2 cellular contexts compared by ENCODE assay signal in the genomic region with DNA sequence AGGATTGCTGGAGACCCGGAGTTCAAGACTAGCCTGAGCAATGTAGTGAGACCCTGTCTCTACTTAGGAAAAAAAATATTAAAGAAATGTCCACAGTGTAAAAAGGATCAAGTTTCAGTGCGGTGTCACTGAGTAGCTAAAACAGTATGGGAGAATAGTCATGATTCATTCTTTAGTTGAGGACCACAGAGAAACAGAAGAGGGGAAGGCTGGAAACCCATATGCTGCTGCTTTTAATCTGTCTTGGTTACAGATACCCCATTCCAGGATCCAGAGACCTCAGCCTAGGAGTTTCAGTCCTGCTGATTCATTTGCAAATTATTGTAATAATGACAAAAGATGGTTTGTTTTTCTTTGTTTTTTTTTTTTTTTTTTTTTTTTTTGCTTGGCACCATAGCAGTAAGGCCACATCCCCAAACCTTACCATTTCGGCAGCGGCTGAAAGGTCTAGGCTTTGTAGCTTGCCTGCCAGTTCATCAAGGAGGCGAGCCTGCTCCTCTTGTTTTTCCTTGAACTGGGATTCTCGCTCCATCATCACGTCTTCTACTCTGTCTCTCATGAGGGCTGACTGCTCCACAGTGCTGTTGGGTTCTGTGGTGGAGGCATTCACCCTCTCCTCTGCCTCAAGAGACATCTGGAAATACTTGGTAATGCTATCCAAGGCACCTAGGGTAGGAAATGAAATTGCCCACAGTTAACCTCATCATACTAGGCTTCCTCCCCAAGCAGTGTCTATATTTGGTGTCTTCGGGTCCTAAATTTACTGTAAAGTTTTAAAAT.
A peak's percentile ranks its signal among the peaks of the same experiment; 100 is the strongest.
TF ChIP-seq lines count a peak whose summit lies in the region.

No MANE protein-coding gene starts in this region.

TF ChIP-seq in IMR-90, 13 proteins besides CTCF, POLR2A, EP300 and RAD21:
- TF ChIP-seq RCOR1 (IDR thresholded peaks at IDR 0.05; ENCODE audit: insufficient replicate concordance, low read length) = no peak
- TF ChIP-seq FOS (IDR thresholded peaks at IDR 0.05; ENCODE audit: low read depth, low read length) = 0 out of 2 replicates have a peak, but pooled peaks have one; percentile 13
TF ChIP-seq in IMR-90: peak in this region for 1.

TF ChIP-seq in endothelial cell of umbilical vein, 7 proteins besides CTCF, POLR2A, EP300 and RAD21:
- TF ChIP-seq, protein P1, sequence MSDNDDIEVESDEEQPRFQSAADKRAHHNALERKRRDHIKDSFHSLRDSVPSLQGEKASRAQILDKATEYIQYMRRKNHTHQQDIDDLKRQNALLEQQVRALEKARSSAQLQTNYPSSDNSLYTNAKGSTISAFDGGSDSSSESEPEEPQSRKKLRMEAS (IDR thresholded peaks at IDR 0.05; ENCODE audit: insufficient read depth, insufficient read length) = no peak
- no peak for TF ChIP-seq GATA2 (IDR thresholded peaks at IDR 0.05; ENCODE audit: insufficient read depth, insufficient read length, low read depth, low read length)
- TF ChIP-seq EZH2 (IDR thresholded peaks at IDR 0.05; ENCODE audit: borderline replicate concordance, low read depth, low read length, severe bottlenecking) = no peak
- TF ChIP-seq JUN (IDR thresholded peaks at IDR 0.05; ENCODE audit: borderline replicate concordance, insufficient read depth, insufficient read length, low read depth) = no peak
- TF ChIP-seq MYC (IDR thresholded peaks at IDR 0.05; ENCODE audit: low read depth, low read length) = no peak
- TF ChIP-seq POLR2AphosphoS5 (IDR thresholded peaks at IDR 0.05; ENCODE audit: insufficient read depth, low read depth, low read length) = no peak
- TF ChIP-seq FOS (IDR thresholded peaks at IDR 0.05; ENCODE audit: borderline replicate concordance, insufficient read depth, low read length) = no peak
